Comparison of ENCODE assay signal across 9 cellular contexts in the genomic region with DNA sequence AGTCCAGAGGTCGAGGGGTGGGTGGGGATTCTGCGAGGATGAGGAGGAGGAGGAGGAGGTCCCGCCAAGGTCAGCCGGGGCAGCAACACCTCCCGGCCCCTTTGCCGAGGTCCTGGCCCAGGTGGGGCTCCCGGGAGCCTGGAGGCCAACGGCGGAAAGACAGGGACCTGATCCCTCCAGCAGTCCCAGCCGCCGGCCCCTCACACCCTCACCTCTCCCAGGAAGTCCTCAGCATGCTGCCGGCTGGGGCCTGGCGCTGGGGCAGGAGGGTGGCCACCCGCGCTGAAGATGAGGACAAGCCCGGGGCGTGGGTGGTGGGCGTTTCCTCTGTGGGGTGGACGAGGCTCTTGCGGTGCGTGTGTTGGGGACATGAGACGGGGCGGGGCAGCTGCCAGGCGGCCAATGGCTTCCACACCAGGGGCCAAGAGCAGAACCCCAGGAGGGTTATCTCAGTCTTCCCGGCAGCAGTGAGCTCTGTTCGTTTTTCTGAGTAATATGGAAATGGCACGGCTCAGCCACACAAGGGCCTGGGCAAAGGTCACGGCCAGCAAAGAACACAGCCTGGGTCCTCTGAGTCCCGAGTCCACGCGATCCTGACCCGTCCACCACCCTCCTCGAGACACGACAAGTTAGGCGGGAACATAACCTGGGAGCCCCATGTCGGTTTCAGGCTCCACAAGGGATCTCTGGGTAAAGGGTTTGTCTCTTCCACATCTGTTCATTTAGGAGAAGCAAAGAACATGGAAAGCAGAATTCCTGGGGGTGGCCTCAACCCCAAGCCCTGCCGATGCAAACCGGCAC.
DNase-seq lines count a peak whose midpoint lies in the region; FAIRE-seq and TF ChIP-seq lines count a peak whose summit lies in the region.
"Had no signal": no experiment of that assay in that cellular context is flagged by ENCODE, and none has a peak within 500 bp of the region (broad histone marks: within the 10 kb centered on the region; RNA-seq: fewer than 3 reads in every experiment).

No MANE protein-coding gene starts in this region.

- H3K4me1 Mint-ChIP-seq in CD8-positive, alpha-beta memory T cell: peaks cover 47 to 64% (median 52%) of the 10 kb centered on the region in 3 donors
- H3K4me1 Mint-ChIP-seq in T-helper 2 cell treated with Interferon-gamma antibody and Interleukin-4, amounts not matched to agents 5 μg/mL and 100 μg/mL, for 36 hours (ENCODE audit: low read depth): peaks cover 34% of the 10 kb centered on the region

- peaks cover 2 to 10% (median 4%) of the 10 kb centered on the region in 3 donors for H3K36me3 Mint-ChIP-seq in CD8-positive, alpha-beta memory T cell
- H3K36me3 Mint-ChIP-seq in T-helper 2 cell treated with Interferon-gamma antibody and Interleukin-4, amounts not matched to agents 5 μg/mL and 100 μg/mL, for 36 hours (ENCODE audit: low read depth): peaks cover 19% of the 10 kb centered on the region

- no peaks in the 10 kb centered on the region for H3K9me3 ChIP-seq in CD8-positive, alpha-beta memory T cell (ENCODE audit: low read length)
- H3K9me3 ChIP-seq in effector memory CD4-positive, alpha-beta T cell (ENCODE audit: control insufficient read depth, low read length): peaks cover 6% of the 10 kb centered on the region
- H3K9me3 ChIP-seq in skeletal muscle tissue (ENCODE audit: control insufficient read depth in 3 of 3, low read length in 3 of 3): no peaks in the 10 kb centered on the region
- H3K9me3 ChIP-seq in SK-N-SH: no peaks in the 10 kb centered on the region

- peaks cover 0 to 6% (median 0%) of the 10 kb centered on the region in 5 donors for H3K9me3 Mint-ChIP-seq in CD8-positive, alpha-beta memory T cell
- H3K9me3 Mint-ChIP-seq in T-helper 2 cell treated with Interferon-gamma antibody and Interleukin-4, amounts not matched to agents 5 μg/mL and 100 μg/mL, for 36 hours: no peaks in the 10 kb centered on the region

- no peaks in the 10 kb centered on the region for H3K9me2 ChIP-seq in SK-N-SH

- H3F3A ChIP-seq in SK-N-SH (replicated peaks; ENCODE audit: insufficient read depth): peaks cover 16% of the 10 kb centered on the region

- TF ChIP-seq CTCF in SK-N-SH (IDR thresholded peaks at IDR 0.05) (no peak), D721Med (IDR thresholded peaks at IDR 0.05; ENCODE audit: insufficient read depth, missing control alignments) (no peak)

- H3K27me3 ChIP-seq in CD8-positive, alpha-beta memory T cell (ENCODE audit: insufficient read depth, low read length, poor library complexity, severe bottlenecking): no peaks in the 10 kb centered on the region
- no peaks in the 10 kb centered on the region for H3K27me3 ChIP-seq in effector memory CD4-positive, alpha-beta T cell (replicated peaks; ENCODE audit: control insufficient read depth, insufficient read depth, low read length, poor library complexity, severe bottlenecking)
- H3K27me3 ChIP-seq in skeletal muscle tissue (ENCODE audit: control insufficient read depth in 3 of 3, insufficient read depth in 3 of 3, low read length in 3 of 3) (peaks cover 0 to 3% (median 0%) of the 10 kb centered on the region in 3 donors), SK-N-SH (ENCODE audit: insufficient read depth) (no peaks in the 10 kb centered on the region)

- H3K4me3 ChIP-seq in CD8-positive, alpha-beta memory T cell (ENCODE audit: low read length): no peak overlapping the region
- H3K4me3 ChIP-seq in effector memory CD4-positive, alpha-beta T cell (ENCODE audit: insufficient read depth, low read depth, low read length, poor library complexity, severe bottlenecking): no peak overlapping the region
- H3K4me3 ChIP-seq in skeletal muscle tissue (ENCODE audit: low read length in 3 of 3) (no peak overlapping the region), SK-N-SH (ENCODE audit: low read depth in 2 of 2, low read length in 1 of 2) (no peak overlapping the region)

- 92% methylated on average over 38 of the region's 38 CpGs for WGBS in SK-N-SH (ENCODE audit: low lambda C conversion rate)

- no peak for TF ChIP-seq EP300 in SK-N-SH (IDR thresholded peaks at IDR 0.05; ENCODE audit: borderline replicate concordance in 1 of 2, low read depth in 1 of 2, low read length in 1 of 2)

- POLR2A ChIA-PET in CD8-positive, alpha-beta memory T cell (lab: Charles Lee): interaction anchor here (4.5 kb wide), 1 partner anchor 14 kb away, joined by 40 read pairs; no protein-coding TSS in a partner anchor
- POLR2A ChIA-PET in SK-N-SH (lab: Yijun Ruan, JAX): interaction anchor here (0.6 kb wide), 1 partner anchor 13 kb away, joined by 3 read pairs; no protein-coding TSS in a partner anchor

- H3K4me1 ChIP-seq in CD8-positive, alpha-beta memory T cell (ENCODE audit: insufficient read depth, low read length): peaks cover 49% of the 10 kb centered on the region
- peaks cover 51% of the 10 kb centered on the region for H3K4me1 ChIP-seq in effector memory CD4-positive, alpha-beta T cell (ENCODE audit: control insufficient read depth, insufficient read depth, low read length, poor library complexity, severe bottlenecking)
- H3K4me1 ChIP-seq in skeletal muscle tissue (ENCODE audit: control insufficient read depth in 3 of 3, insufficient read depth in 3 of 3, low read length in 3 of 3): peaks cover 19 to 42% (median 26%) of the 10 kb centered on the region in 3 donors
- peaks cover 0 to 23% of the 10 kb centered on the region in 2 experiments; a peak in 3 of 4 replicates for H3K4me1 ChIP-seq in SK-N-SH (ENCODE audit: control insufficient read depth in 1 of 2, insufficient read depth in 2 of 2, low read depth in 1 of 2, low read length in 1 of 2)

- peak overlapping the region; percentile 99 to 100 (median 100) for H3K27ac Mint-ChIP-seq in CD8-positive, alpha-beta memory T cell
- H3K27ac Mint-ChIP-seq in T-helper 2 cell treated with Interferon-gamma antibody and Interleukin-4, amounts not matched to agents 5 μg/mL and 100 μg/mL, for 36 hours: peak overlapping the region; percentile 98

- H3K27me3 Mint-ChIP-seq in CD8-positive, alpha-beta memory T cell: no peaks in the 10 kb centered on the region
- H3K27me3 Mint-ChIP-seq in T-helper 2 cell treated with Interferon-gamma antibody and Interleukin-4, amounts not matched to agents 5 μg/mL and 100 μg/mL, for 36 hours (ENCODE audit: low read depth): no peaks in the 10 kb centered on the region

- H4K20me1 ChIP-seq in SK-N-SH (ENCODE audit: insufficient read depth): no peaks in the 10 kb centered on the region

- H3K36me3 ChIP-seq in CD8-positive, alpha-beta memory T cell (ENCODE audit: insufficient read depth, low read length): no peaks in the 10 kb centered on the region
- H3K36me3 ChIP-seq in effector memory CD4-positive, alpha-beta T cell (ENCODE audit: control insufficient read depth, insufficient read depth, low read length): no peaks in the 10 kb centered on the region
- H3K36me3 ChIP-seq in skeletal muscle tissue (ENCODE audit: control insufficient read depth in 3 of 3, insufficient read depth in 3 of 3, low read length in 3 of 3) (no peaks in the 10 kb centered on the region), SK-N-SH (replicated peaks in 1 of 2; ENCODE audit: control insufficient read depth in 1 of 2, insufficient read depth in 2 of 2, low read length in 1 of 2) (peaks cover 0 to 10% of the 10 kb centered on the region in 2 experiments)

- no peak overlapping the region for H3K4me2 ChIP-seq in SK-N-SH

- no peak for TF ChIP-seq RAD21 in SK-N-SH (IDR thresholded peaks at IDR 0.05; ENCODE audit: low read length)

- no peak for FAIRE-seq in D721Med (lab: Jason Lieb, UNC)

- peak overlapping the region; percentile 40 to 86 (median 72) for H3K4me3 Mint-ChIP-seq in CD8-positive, alpha-beta memory T cell
- H3K4me3 Mint-ChIP-seq in T-helper 2 cell treated with Interferon-gamma antibody and Interleukin-4, amounts not matched to agents 5 μg/mL and 100 μg/mL, for 36 hours: peak overlapping the region; percentile 68

- DNase-seq in CD8-positive, alpha-beta memory T cell: peak in 2 of 5 donors; percentile 31 to 52
- peak; percentile 70 for DNase-seq in T-helper 2 cell treated with Interferon-gamma antibody and Interleukin-4, amounts not matched to agents 5 μg/mL and 100 μg/mL, for 36 hours (ENCODE audit: low spot score)
- DNase-seq in effector memory CD4-positive, alpha-beta T cell: peak in 1 of 3 donors; percentile 23
- DNase-seq in GOT3 (lab: John Stamatoyannopoulos, UW): no peak
- no peak for DNase-seq in SK-N-SH
- DNase-seq in D721Med (ENCODE audit: insufficient read length, low spot score): no peak
- DNase-seq in NOMO-1 treated with dmso at 0.1 percent for 144 hours (lab: John Stamatoyannopoulos, UW; ENCODE audit: unreplicated experiment): no peak
- DNase-seq: DMS153 had no signal

- H3K27ac ChIP-seq in CD8-positive, alpha-beta memory T cell (ENCODE audit: low read depth, low read length): peak overlapping the region; percentile 96
- peak overlapping the region; percentile 94 for H3K27ac ChIP-seq in effector memory CD4-positive, alpha-beta T cell (ENCODE audit: insufficient read depth, low read length, poor library complexity, severe bottlenecking)
- peak overlapping the region; percentile 95 for H3K27ac ChIP-seq in skeletal muscle tissue (ENCODE audit: low read depth, low read length)
- peak overlapping the region in 1 of 2 experiments; percentile 52; a peak in 2 of 4 replicates for H3K27ac ChIP-seq in SK-N-SH (ENCODE audit: low read depth in 2 of 2, low read length in 1 of 2)

- CTCF ChIA-PET in CD8-positive, alpha-beta memory T cell (lab: Charles Lee): interaction anchor here (1.6 kb wide), 1 partner anchor 15 kb away, joined by 5 read pairs; no protein-coding TSS in a partner anchor
- CTCF ChIA-PET in SK-N-SH (lab: Yijun Ruan, JAX): interaction anchor here (2.0 kb wide), 1 partner anchor 281 kb away, joined by 4 read pairs; no protein-coding TSS in a partner anchor

- no peak overlapping the region for H2AFZ ChIP-seq in SK-N-SH (ENCODE audit: low read depth)

- no peaks in the 10 kb centered on the region for H3K79me2 ChIP-seq in SK-N-SH (ENCODE audit: insufficient read depth)

- H3K9ac ChIP-seq in skeletal muscle tissue (ENCODE audit: low read depth in 1 of 3, low read length in 3 of 3): no peak overlapping the region
- H3K9ac ChIP-seq in SK-N-SH: no peak overlapping the region
